20 cellular contexts compared by ENCODE assay signal in the genomic region with DNA sequence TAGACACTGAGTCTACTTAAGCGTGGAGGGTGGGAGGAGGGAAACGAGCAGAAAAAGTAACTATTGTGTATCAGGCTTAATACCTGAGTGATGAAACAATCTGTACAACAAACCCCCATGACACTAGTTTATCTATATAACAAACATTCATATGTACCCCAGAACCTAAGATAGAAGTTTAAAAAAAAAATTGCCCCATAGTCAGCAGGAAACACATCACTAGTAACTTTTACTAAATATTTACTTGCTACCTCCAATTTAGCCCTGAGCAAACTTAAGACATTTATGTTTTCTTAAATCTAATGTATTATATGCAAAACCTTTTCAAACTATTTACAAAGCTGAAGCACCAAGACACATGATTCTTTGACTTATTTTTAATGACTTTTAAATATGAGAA. TPM values are rescaled to one million over a fixed set of nuclear protein-coding genes. Genes with fewer than 3 reads are reported as not detected.
DNase-seq lines count a peak whose midpoint lies in the region; ATAC-seq and TF ChIP-seq lines count a peak whose summit lies in the region.
"Had no signal": no experiment of that assay in that cellular context is flagged by ENCODE, and none has a peak within 500 bp of the region (broad histone marks: within the 10 kb centered on the region; RNA-seq: fewer than 3 reads in every experiment).

No MANE protein-coding gene starts in this region.

- H3K4me3 Mint-ChIP-seq in GM23338, result no peak overlapping the region
- no peak overlapping the region for H3K4me3 Mint-ChIP-seq in WTC11
- H3K4me3 Mint-ChIP-seq: HFFc6 had no signal

- DNase-seq in GM23338 (ENCODE audit: low spot score) (no peak), WTC11 (ENCODE audit: low spot score) (no peak), hepatocyte (ENCODE audit: low spot score) (no peak), prostate gland (ENCODE audit: low spot score) (no peak), NCI-H2107 treated with DMSO at 0.1 percent for 48 hours (lab: John Stamatoyannopoulos, UW; ENCODE audit: unreplicated experiment) (no peak), activated gamma-delta T cell treated with Interleukin-2 at 50 U/mL for 16 hours (no peak)
- DNase-seq in stimulated activated naive CD8-positive, alpha-beta T cell treated with anti-CD3 and anti-CD28 coated beads, Interleukin-15, Interleukin-2, amounts not matched to agents 100 U/mL and 50 U/mL, for 24 hours, result no peak
- DNase-seq: C1 segment of cervical spinal cord; CD8-positive, alpha-beta memory T cell; DMS79; H7; HFFc6; MG63; NCI-H1048; NCI-H146; NCI-H2081 treated with DMSO at 0.1 percent for 48 hours; NCI-H510A treated with DMSO at 0.1 percent for 48 hours; NCI-H774; OCI-M1; Right ventricle myocardium superior had no signal

- H3K9me2 ChIP-seq in GM23338 (ENCODE audit: insufficient read depth), result no peaks in the 10 kb centered on the region
- H3K9me2 ChIP-seq in hepatocyte (replicated peaks; ENCODE audit: insufficient read depth), result no peaks in the 10 kb centered on the region

- H3K36me3 Mint-ChIP-seq in GM23338 (ENCODE audit: low read depth) (peaks cover 13% of the 10 kb centered on the region), WTC11 (peaks cover 7% of the 10 kb centered on the region; the same call in 1 of the 2 replicates)

- H3F3A ChIP-seq in GM23338 (replicated peaks; ENCODE audit: low read depth), result no peaks in the 10 kb centered on the region

- intact Hi-C loops in prostate gland (cut with DNase I), result no loop called here

- TF ChIP-seq CTCF in GM23338 (conservative IDR thresholded peaks at IDR 0.05; ENCODE audit: low read depth in 2 of 2) (no peak), WTC11 (IDR thresholded peaks at IDR 0.05) (no peak), hepatocyte (IDR thresholded peaks at IDR 0.05; ENCODE audit: poor library complexity) (no peak), prostate gland (IDR thresholded peaks at IDR 0.05) (no peak)

- CTCF ChIA-PET in WTC11 (lab: Charles Lee), result no interaction called here

- H3K9me3 ChIP-seq in hepatocyte (ENCODE audit: low read depth), result no peaks in the 10 kb centered on the region
- H3K9me3 ChIP-seq in prostate gland, result no peaks in the 10 kb centered on the region
- H3K9me3 ChIP-seq: MG63 had no signal

- H3K4me2 ChIP-seq in GM23338 (no peak overlapping the region), hepatocyte (peak overlapping the region; percentile 47)

- 77% methylated on average over 2 of the region's 2 CpGs for WGBS in hepatocyte (ENCODE audit: low lambda C conversion rate, missing lambda C conversion rate)
- WGBS in prostate gland, result 30% methylated on average over 2 of the region's 2 CpGs

- H4K20me1 ChIP-seq in GM23338 (replicated peaks; ENCODE audit: insufficient read depth) (peaks cover 43% of the 10 kb centered on the region), hepatocyte (ENCODE audit: insufficient read depth, poor library complexity, severe bottlenecking) (peaks cover 75% of the 10 kb centered on the region)

- H3K9me3 Mint-ChIP-seq in GM23338 (peaks cover 3% of the 10 kb centered on the region; the same call in 1 of the 3 replicates), WTC11 (no peaks in the 10 kb centered on the region)
- H3K9me3 Mint-ChIP-seq: CD8-positive, alpha-beta memory T cell; HFFc6 had no signal

- no peak for TF ChIP-seq POLR2A in prostate gland (IDR thresholded peaks at IDR 0.05)

- H3K79me2 ChIP-seq in GM23338 (replicated peaks; ENCODE audit: insufficient read depth) (peaks cover 100% of the 10 kb centered on the region), hepatocyte (peaks cover 86% of the 10 kb centered on the region)

- H2AFZ ChIP-seq in GM23338, result no peak overlapping the region
- no peak overlapping the region for H2AFZ ChIP-seq in hepatocyte

- H3K4me3 ChIP-seq in GM23338 (no peak overlapping the region), hepatocyte (no peak overlapping the region), prostate gland (no peak overlapping the region)
- H3K4me3 ChIP-seq: MG63 had no signal

- ATAC-seq in GM23338 (no peak), WTC11 (no peak)
- no peak for ATAC-seq in stimulated activated naive CD8-positive, alpha-beta T cell treated with anti-CD3 and anti-CD28 coated beads, Interleukin-15, Interleukin-2, amounts not matched to agents 100 U/mL and 50 U/mL, for 24 hours

- POLR2A ChIA-PET in WTC11 (lab: Charles Lee), result no interaction called here

- peaks cover 42% of the 10 kb centered on the region for H3K4me1 Mint-ChIP-seq in GM23338
- H3K4me1 Mint-ChIP-seq in WTC11, result peaks cover 70% of the 10 kb centered on the region

- H3K27ac Mint-ChIP-seq in GM23338, result no peak overlapping the region
- H3K27ac Mint-ChIP-seq in WTC11, result peak overlapping the region; percentile 39; the same call in 1 of the 2 replicates
- H3K27ac Mint-ChIP-seq: HFFc6 had no signal

- H3K27me3 Mint-ChIP-seq in GM23338 (ENCODE audit: insufficient read depth, low read depth, poor library complexity) (peaks cover 5% of the 10 kb centered on the region), WTC11 (ENCODE audit: low read depth) (peaks cover 4% of the 10 kb centered on the region; the same call in 1 of the 2 replicates)

- H3K4me1 ChIP-seq in GM23338 (ENCODE audit: insufficient read depth) (peaks cover 30% of the 10 kb centered on the region), hepatocyte (ENCODE audit: insufficient read depth) (peaks cover 33% of the 10 kb centered on the region), prostate gland (replicated peaks) (peaks cover 9% of the 10 kb centered on the region)

- H3K36me3 ChIP-seq in GM23338 (ENCODE audit: insufficient read depth) (no peaks in the 10 kb centered on the region), hepatocyte (replicated peaks; ENCODE audit: insufficient read depth, low read depth) (no peaks in the 10 kb centered on the region), prostate gland (no peaks in the 10 kb centered on the region)

- H3K27ac ChIP-seq in GM23338 (ENCODE audit: low read depth) (peak overlapping the region; percentile 36; the same call in 1 of the 2 replicates), hepatocyte (no peak overlapping the region), prostate gland (peak overlapping the region; percentile 31 to 47)

- no peaks in the 10 kb centered on the region for H3K27me3 ChIP-seq in GM23338 (ENCODE audit: insufficient read depth)
- no peaks in the 10 kb centered on the region for H3K27me3 ChIP-seq in hepatocyte
- no peaks in the 10 kb centered on the region for H3K27me3 ChIP-seq in prostate gland (replicated peaks; ENCODE audit: insufficient read depth)
- H3K27me3 ChIP-seq: MG63 had no signal

TF ChIP-seq in GM23338, 12 proteins besides CTCF, POLR2A, EP300 and RAD21 (continues in another document):
- no peak for TF ChIP-seq ZNF114 (CRISPR knock-in tag; IDR thresholded peaks at IDR 0.05)
- TF ChIP-seq CREB1 (CRISPR knock-in tag; IDR thresholded peaks at IDR 0.05; ENCODE audit: low read depth), result no peak

TF ChIP-seq in WTC11, 78 proteins besides CTCF, POLR2A, EP300 and RAD21:
- TF ChIP-seq NR1H2 (CRISPR knock-in tag; IDR thresholded peaks at IDR 0.05) (no peak), TP53 (CRISPR knock-in tag; IDR thresholded peaks at IDR 0.05) (no peak), FOXP1 (CRISPR knock-in tag; IDR thresholded peaks at IDR 0.05; ENCODE audit: borderline replicate concordance) (no peak), EMX1 (CRISPR knock-in tag; IDR thresholded peaks at IDR 0.05) (no peak), ZNF317 (CRISPR knock-in tag; IDR thresholded peaks at IDR 0.05; ENCODE audit: borderline replicate concordance, low read depth) (no peak), MLX (CRISPR knock-in tag; IDR thresholded peaks at IDR 0.05) (no peak), ZNF121 (CRISPR knock-in tag; IDR thresholded peaks at IDR 0.05) (no peak), ZBTB21 (CRISPR knock-in tag; IDR thresholded peaks at IDR 0.05; ENCODE audit: borderline replicate concordance) (no peak), FOXK1 (CRISPR knock-in tag; IDR thresholded peaks at IDR 0.05) (no peak), ATF1 (CRISPR knock-in tag; IDR thresholded peaks at IDR 0.05) (no peak), ZBTB43 (CRISPR knock-in tag; IDR thresholded peaks at IDR 0.05) (no peak)

RNA-seq across cellular contexts. Expression of gene REV1, which starts 5.6 kb away (rescaled TPM):
- total RNA-seq in GM23338 (2014; rRNA removed; shearing (Covaris generic)), result 39.1 and 46.7 TPM in 2 replicates
- polyA plus RNA-seq in GM23338 (2016; fragmentation: Nextera tagmentation; extraction: Ambion mirVana), result 30.2 and 32.9 TPM in 2 replicates
- total RNA-seq in WTC11 (2021), result 27.5 to 38.7 TPM (median 31.1 TPM) in 3 replicates
- 31.2 and 31.4 TPM in 2 replicates for total RNA-seq in hepatocyte
- polyA plus RNA-seq in hepatocyte, result 23.9 and 25.9 TPM in 2 replicates
- 10 to 100 TPM; 49.5 to 63.5 TPM for total RNA-seq in prostate gland
